ENCODE assay signal across 9 cellular contexts in genomic region chr16:84423416-84423837, GRCh38. TPM values are rescaled to one million over a fixed set of nuclear protein-coding genes. Genes with fewer than 3 reads are reported as not detected.
DNase-seq lines count a peak whose midpoint lies in the region; ATAC-seq, FAIRE-seq and TF ChIP-seq lines count a peak whose summit lies in the region.
"Had no signal": no experiment of that assay in that cellular context is flagged by ENCODE, and none has a peak within 500 bp of the region (broad histone marks: within the 10 kb centered on the region; RNA-seq: fewer than 3 reads in every experiment).

No MANE protein-coding gene starts in this region.

- H3K4me3 ChIP-seq in fibroblast of lung (replicated peaks in 1 of 4; ENCODE audit: control extremely low read depth in 1 of 4, insufficient read depth in 1 of 4, low read depth in 3 of 4, low read length in 4 of 4) (no peak overlapping the region), esophagus squamous epithelium (no peak overlapping the region)

- no peak overlapping the region for H3K9ac ChIP-seq in fibroblast of lung (ENCODE audit: insufficient read depth, low read length)

- H3K4me2 ChIP-seq in fibroblast of lung (ENCODE audit: extremely low read depth, insufficient read depth, low read length): no peak overlapping the region

- no peaks in the 10 kb centered on the region for H3K4me1 ChIP-seq in fibroblast of lung (ENCODE audit: control insufficient read depth, extremely low read depth, insufficient read depth, low read length)
- no peaks in the 10 kb centered on the region for H3K4me1 ChIP-seq in esophagus squamous epithelium

- no peaks in the 10 kb centered on the region for H3K9me3 ChIP-seq in fibroblast of lung (ENCODE audit: control insufficient read depth, insufficient read depth, low read depth, low read length)
- H3K9me3 ChIP-seq in esophagus squamous epithelium: no peaks in the 10 kb centered on the region

- H3K27me3 Mint-ChIP-seq in stimulated activated naive CD8-positive, alpha-beta T cell treated with anti-CD3 and anti-CD28 coated beads, Interleukin-15, amount 100 ng/mL, for 72 hours: peaks cover 37% of the 10 kb centered on the region

- no peak for DNase-seq in stimulated activated naive CD8-positive, alpha-beta T cell treated with anti-CD3 and anti-CD28 coated beads, Interleukin-15, amount 100 ng/mL, for 72 hours
- DNase-seq in stimulated activated naive CD8-positive, alpha-beta T cell treated with anti-CD3 and anti-CD28 coated beads, Interleukin-15, Interleukin-2, amounts not matched to agents 100 U/mL and 50 U/mL, for 24 hours: no peak
- DNase-seq in OCI-M1 (lab: John Stamatoyannopoulos, UW) (peak; percentile 72), fibroblast of lung (ENCODE audit: low read depth in 2 of 2) (peak; percentile 39 to 42), urothelium cell line (ENCODE audit: low spot score) (peak; percentile 57), esophagus squamous epithelium (lab: John Stamatoyannopoulos, UW) (no peak)

- H3K27me3 ChIP-seq in fibroblast of lung (ENCODE audit: control insufficient read depth, insufficient read depth, low read length) (no peaks in the 10 kb centered on the region), esophagus squamous epithelium (peaks cover 0 to 4% (median 0%) of the 10 kb centered on the region in 4 donors)

- peak overlapping the region; percentile 43 for H2AFZ ChIP-seq in fibroblast of lung (ENCODE audit: low read length)

- no peaks in the 10 kb centered on the region for H3K79me2 ChIP-seq in fibroblast of lung (ENCODE audit: control insufficient read depth, insufficient read depth, low read length)

- peak overlapping the region in 1 of 2 donors; percentile 81 for H3K27ac Mint-ChIP-seq in stimulated activated naive CD8-positive, alpha-beta T cell treated with anti-CD3 and anti-CD28 coated beads, Interleukin-15, amount 100 ng/mL, for 72 hours

- peak; percentile 73 for ATAC-seq in stimulated activated naive CD8-positive, alpha-beta T cell treated with anti-CD3 and anti-CD28 coated beads, Interleukin-15, amount 100 ng/mL, for 72 hours
- no peak for ATAC-seq in stimulated activated naive CD8-positive, alpha-beta T cell treated with anti-CD3 and anti-CD28 coated beads, Interleukin-15, Interleukin-2, amounts not matched to agents 100 U/mL and 50 U/mL, for 24 hours
- ATAC-seq in GM19395 (IDR thresholded peaks at IDR 0.05; ENCODE audit: unreplicated experiment): no peak
- ATAC-seq in GM21528 (IDR thresholded peaks at IDR 0.05; ENCODE audit: low FRiP score, unreplicated experiment): no peak

- peaks cover 0 to 25% of the 10 kb centered on the region in 2 donors for H3K9me3 Mint-ChIP-seq in stimulated activated naive CD8-positive, alpha-beta T cell treated with anti-CD3 and anti-CD28 coated beads, Interleukin-15, amount 100 ng/mL, for 72 hours

- intact Hi-C loops in esophagus squamous epithelium (cut with DNase I): no loop called here

- no peaks in the 10 kb centered on the region for H4K20me1 ChIP-seq in fibroblast of lung (ENCODE audit: control insufficient read depth, extremely low read depth, insufficient read depth, low read length)

- H3K36me3 ChIP-seq in fibroblast of lung (ENCODE audit: control insufficient read depth, insufficient read depth, low read length) (no peaks in the 10 kb centered on the region), esophagus squamous epithelium (no peaks in the 10 kb centered on the region)

- WGBS in esophagus squamous epithelium, 2 donors: 100% methylated on average over 4 of the region's 4 CpGs

- peaks cover 18% of the 10 kb centered on the region for H3K4me1 Mint-ChIP-seq in stimulated activated naive CD8-positive, alpha-beta T cell treated with anti-CD3 and anti-CD28 coated beads, Interleukin-15, amount 100 ng/mL, for 72 hours

- no peak overlapping the region for H3K4me3 Mint-ChIP-seq in stimulated activated naive CD8-positive, alpha-beta T cell treated with anti-CD3 and anti-CD28 coated beads, Interleukin-15, amount 100 ng/mL, for 72 hours

- TF ChIP-seq CTCF in fibroblast of lung (conservative IDR thresholded peaks at IDR 0.05 in 1 of 2, IDR thresholded peaks at IDR 0.05 in 1 of 2; ENCODE audit: low read depth in 1 of 2, low read length in 2 of 2) (no peak), esophagus squamous epithelium (IDR thresholded peaks at IDR 0.05) (no peak)

- H3K27ac ChIP-seq in fibroblast of lung (ENCODE audit: insufficient read depth, low read length) (no peak overlapping the region), esophagus squamous epithelium (no peak overlapping the region)

- no peak for FAIRE-seq in urothelium cell line (lab: Jason Lieb, UNC)

- TF ChIP-seq POLR2A in esophagus squamous epithelium (IDR thresholded peaks at IDR 0.05): no peak

RNA-seq across cellular contexts. Expression of gene ATP2C2, which starts 55.1 kb away (rescaled TPM):
- not detected in 2 replicates for total RNA-seq in fibroblast of lung
- not detected in 2 replicates for polyA plus RNA-seq in fibroblast of lung
- polyA plus RNA-seq in fibroblast of lung (2012): 0.08 TPM in 1 of 2 replicates, not detected in the other
- polyA minus RNA-seq in fibroblast of lung (ENCODE audit: low replicate concordance): not detected in 2 replicates
- 10 to 100 TPM in 1 of 4 donors, 1 to 10 TPM in 3; 1.1 to 25.8 (median 5.6) TPM for total RNA-seq in esophagus squamous epithelium
- total RNA-seq: glomerular endothelial cell had no signal

Comparison
In these comparisons a context has a peak if more than half of its experiments do, and no peak if none do; other contexts are left out.
1. DNase-seq: peak in OCI-M1 (single experiment), fibroblast of lung (2 of 2) and urothelium cell line (single experiment); none in stimulated activated naive CD8-positive, alpha-beta T cell treated with anti-CD3 and anti-CD28 coated beads, Interleukin-15, amount 100 ng/mL, for 72 hours (0 of 2), stimulated activated naive CD8-positive, alpha-beta T cell treated with anti-CD3 and anti-CD28 coated beads, Interleukin-15, Interleukin-2, amounts not matched to agents 100 U/mL and 50 U/mL, for 24 hours (single experiment) and esophagus squamous epithelium (single experiment).